1 cellular context compared by ENCODE assay signal in genomic region chr3:87088984-87089841, GRCh38.
TF ChIP-seq lines count a peak whose summit lies in the region.

No MANE protein-coding gene starts in this region.

TF ChIP-seq in GM23338, 12 proteins besides CTCF, POLR2A, EP300 and RAD21 (continued from another document):
- TF ChIP-seq, protein P1, sequence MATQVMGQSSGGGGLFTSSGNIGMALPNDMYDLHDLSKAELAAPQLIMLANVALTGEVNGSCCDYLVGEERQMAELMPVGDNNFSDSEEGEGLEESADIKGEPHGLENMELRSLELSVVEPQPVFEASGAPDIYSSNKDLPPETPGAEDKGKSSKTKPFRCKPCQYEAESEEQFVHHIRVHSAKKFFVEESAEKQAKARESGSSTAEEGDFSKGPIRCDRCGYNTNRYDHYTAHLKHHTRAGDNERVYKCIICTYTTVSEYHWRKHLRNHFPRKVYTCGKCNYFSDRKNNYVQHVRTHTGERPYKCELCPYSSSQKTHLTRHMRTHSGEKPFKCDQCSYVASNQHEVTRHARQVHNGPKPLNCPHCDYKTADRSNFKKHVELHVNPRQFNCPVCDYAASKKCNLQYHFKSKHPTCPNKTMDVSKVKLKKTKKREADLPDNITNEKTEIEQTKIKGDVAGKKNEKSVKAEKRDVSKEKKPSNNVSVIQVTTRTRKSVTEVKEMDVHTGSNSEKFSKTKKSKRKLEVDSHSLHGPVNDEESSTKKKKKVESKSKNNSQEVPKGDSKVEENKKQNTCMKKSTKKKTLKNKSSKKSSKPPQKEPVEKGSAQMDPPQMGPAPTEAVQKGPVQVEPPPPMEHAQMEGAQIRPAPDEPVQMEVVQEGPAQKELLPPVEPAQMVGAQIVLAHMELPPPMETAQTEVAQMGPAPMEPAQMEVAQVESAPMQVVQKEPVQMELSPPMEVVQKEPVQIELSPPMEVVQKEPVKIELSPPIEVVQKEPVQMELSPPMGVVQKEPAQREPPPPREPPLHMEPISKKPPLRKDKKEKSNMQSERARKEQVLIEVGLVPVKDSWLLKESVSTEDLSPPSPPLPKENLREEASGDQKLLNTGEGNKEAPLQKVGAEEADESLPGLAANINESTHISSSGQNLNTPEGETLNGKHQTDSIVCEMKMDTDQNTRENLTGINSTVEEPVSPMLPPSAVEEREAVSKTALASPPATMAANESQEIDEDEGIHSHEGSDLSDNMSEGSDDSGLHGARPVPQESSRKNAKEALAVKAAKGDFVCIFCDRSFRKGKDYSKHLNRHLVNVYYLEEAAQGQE (IDR thresholded peaks at IDR 0.05; ENCODE audit: unreplicated experiment): no peak
- no peak for TF ChIP-seq CREB1 (CRISPR knock-in tag; IDR thresholded peaks at IDR 0.05; ENCODE audit: low read depth)
- TF ChIP-seq ZNF331 (CRISPR knock-in tag; IDR thresholded peaks at IDR 0.05; ENCODE audit: low read depth): no peak
- TF ChIP-seq ZNF114 (CRISPR knock-in tag; IDR thresholded peaks at IDR 0.05): no peak
- TF ChIP-seq NANOG (IDR thresholded peaks at IDR 0.05; ENCODE audit: borderline replicate concordance): no peak
- TF ChIP-seq EZH2phosphoT487 (IDR thresholded peaks at IDR 0.05; ENCODE audit: unreplicated experiment): no peak
